3 cellular contexts compared by ENCODE assay signal in genomic region chr5:124220418-124220817, GRCh38.
A peak's percentile ranks its signal among the peaks of the same experiment; 100 is the strongest.
TF ChIP-seq lines count a peak whose summit lies in the region.

No MANE protein-coding gene starts in this region.

TF ChIP-seq in A549, 52 proteins besides CTCF, POLR2A, EP300 and RAD21 (continued from another document):
- TF ChIP-seq RARB (CRISPR knock-in tag; IDR thresholded peaks at IDR 0.05), result no peak

TF ChIP-seq in IMR-90, 13 proteins besides CTCF, POLR2A, EP300 and RAD21:
- TF ChIP-seq USF2 (IDR thresholded peaks at IDR 0.05; ENCODE audit: low read depth, low read length) (no peak), MAFK (IDR thresholded peaks at IDR 0.05; ENCODE audit: low read depth, low read length) (0 out of 2 replicates have a peak, but pooled peaks have one; percentile 13)
TF ChIP-seq in IMR-90: peak in this region for 1.

TF ChIP-seq in K562, 482 proteins besides CTCF, POLR2A, EP300 and RAD21:
- TF ChIP-seq E2F4 (CRISPR knock-in tag; IDR thresholded peaks at IDR 0.05; ENCODE audit: low read depth) (no peak), ZNF316 (IDR thresholded peaks at IDR 0.05) (peak; percentile 35; the same call in 1 of the 2 replicates)
